ENCODE assay signal across 23 cellular contexts in the genomic region with DNA sequence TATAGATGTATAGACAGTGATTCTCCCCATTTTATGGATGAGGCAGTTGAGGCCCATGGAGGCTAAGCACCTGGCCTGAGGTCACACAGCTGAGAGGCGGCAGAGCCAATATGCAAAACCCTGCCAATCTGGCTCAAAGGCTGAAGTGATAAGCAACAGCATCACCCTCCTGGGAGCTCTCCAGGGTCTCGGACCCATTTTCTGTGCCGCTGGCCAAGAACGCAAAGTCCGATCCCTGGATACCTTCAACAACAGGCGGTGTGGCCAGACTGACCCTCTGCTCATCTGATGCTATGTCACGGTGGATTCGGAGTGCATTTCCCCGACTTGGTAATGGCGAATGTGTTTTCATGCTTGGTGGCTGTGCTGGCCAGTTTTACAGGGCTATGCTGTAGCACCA.
"Had no signal": no experiment of that assay in that cellular context is flagged by ENCODE, and none has a peak within 500 bp of the region (broad histone marks: within the 10 kb centered on the region; RNA-seq: fewer than 3 reads in every experiment).

No MANE protein-coding gene starts in this region.

- H3K36me3 Mint-ChIP-seq: memory B cell; natural killer cell treated with Interleukin-12 subunit alpha and Interleukin-12 subunit beta and Interleukin-15 and Interleukin-18, amount 100 ng/mL, for 72 hours; neural progenitor cell; stimulated activated effector memory CD8-positive, alpha-beta T cell treated with anti-CD3 and anti-CD28 coated beads, Interleukin-12 subunit alpha, Interleukin-12 subunit beta, amount 100 ng/mL, for 72 hours had no signal

- H3K9me3 Mint-ChIP-seq: central memory CD8-positive, alpha-beta T cell; natural killer cell treated with Interleukin-12 subunit alpha and Interleukin-12 subunit beta and Interleukin-15 and Interleukin-18, amount 100 ng/mL, for 72 hours had no signal

- H3K9me3 ChIP-seq: upper lobe of right lung had no signal

- DNase-seq: cortex of kidney; effector memory CD4-positive, alpha-beta T cell; heart right ventricle; left lung; lower lobe of right lung; midbrain; occipital lobe; psoas muscle; sigmoid colon; stimulated activated CD4-positive, alpha-beta T cell treated with anti-CD3 and anti-CD28 coated beads, Interleukin-4, amount 100 ng/mL, for 1 hour; stimulated activated CD8-positive, alpha-beta memory T cell treated with anti-CD3 and anti-CD28 coated beads, Interleukin-4, amount 100 ng/mL, for 48 hours; stimulated activated naive CD8-positive, alpha-beta T cell treated with anti-CD3 and anti-CD28 coated beads, Interleukin-15, Interleukin-2, amounts not matched to agents 100 U/mL and 50 U/mL, for 24 hours; tibial artery; upper lobe of right lung had no signal

- H3K4me3 ChIP-seq: dorsolateral prefrontal cortex, heart right ventricle, left lung, lower lobe of right lung, neural progenitor cell, psoas muscle, sigmoid colon, skin epidermis, suprapubic skin, tibial artery, upper lobe of right lung had no signal

- H3K79me2 ChIP-seq: parathyroid adenoma had no signal

- H3K4me1 Mint-ChIP-seq: central memory CD8-positive, alpha-beta T cell; memory B cell; stimulated activated effector memory CD8-positive, alpha-beta T cell treated with anti-CD3 and anti-CD28 coated beads, Interleukin-12 subunit alpha, Interleukin-12 subunit beta, amount 100 ng/mL, for 72 hours had no signal

- H3K27ac Mint-ChIP-seq: memory B cell; natural killer cell treated with Interleukin-12 subunit alpha and Interleukin-12 subunit beta and Interleukin-15 and Interleukin-18, amount 100 ng/mL, for 72 hours; neural progenitor cell; stimulated activated effector memory CD8-positive, alpha-beta T cell treated with anti-CD3 and anti-CD28 coated beads, Interleukin-12 subunit alpha, Interleukin-12 subunit beta, amount 100 ng/mL, for 72 hours had no signal

- H3K4me3 Mint-ChIP-seq: central memory CD8-positive, alpha-beta T cell; memory B cell; natural killer cell treated with Interleukin-12 subunit alpha and Interleukin-12 subunit beta and Interleukin-15 and Interleukin-18, amount 100 ng/mL, for 72 hours; neural progenitor cell; stimulated activated effector memory CD8-positive, alpha-beta T cell treated with anti-CD3 and anti-CD28 coated beads, Interleukin-12 subunit alpha, Interleukin-12 subunit beta, amount 100 ng/mL, for 72 hours had no signal

- H2AFZ ChIP-seq: neural progenitor cell, parathyroid adenoma had no signal

- H3K27me3 ChIP-seq: left lung, neural progenitor cell, sigmoid colon, upper lobe of right lung had no signal

- H3K9ac ChIP-seq: neural progenitor cell, parathyroid adenoma had no signal

- H3K4me1 ChIP-seq: heart right ventricle, left lung, lower lobe of right lung, neural progenitor cell, parathyroid adenoma, psoas muscle, sigmoid colon, suprapubic skin, tibial artery, upper lobe of right lung had no signal

- H3K27ac ChIP-seq: dorsolateral prefrontal cortex, heart right ventricle, left lung, lower lobe of right lung, neural progenitor cell, parathyroid adenoma, psoas muscle, sigmoid colon, skin epidermis, suprapubic skin, tibial artery, upper lobe of right lung had no signal

- H3K36me3 ChIP-seq: heart right ventricle, left lung, lower lobe of right lung, neural progenitor cell, sigmoid colon, suprapubic skin, tibial artery, upper lobe of right lung had no signal

- H3K4me2 ChIP-seq: neural progenitor cell had no signal
